ENCODE assay signal across 22 cellular contexts in the genomic region with DNA sequence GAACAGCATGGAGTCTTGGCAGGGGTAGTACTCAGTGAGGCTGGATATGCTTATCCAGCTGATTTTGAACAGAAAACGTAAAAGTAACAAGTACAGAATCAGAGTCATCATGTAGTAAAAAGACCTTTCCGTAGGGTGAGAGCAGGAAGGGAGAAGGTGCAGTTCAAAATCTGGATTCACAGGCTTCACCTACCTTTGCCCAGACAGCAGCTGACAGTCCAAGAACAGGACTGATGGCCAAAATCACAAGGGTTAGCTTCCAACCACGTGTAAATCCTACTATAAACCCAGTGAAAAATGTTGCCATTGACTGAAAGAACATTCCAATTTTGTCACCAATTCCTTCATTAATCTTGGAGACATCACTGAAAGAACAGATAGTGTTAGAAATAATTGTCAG. TPM values are rescaled to one million over a fixed set of nuclear protein-coding genes. Genes with fewer than 3 reads are reported as not detected.
DNase-seq lines count a peak whose midpoint lies in the region; ATAC-seq, FAIRE-seq and TF ChIP-seq lines count a peak whose summit lies in the region.
"Had no signal": no experiment of that assay in that cellular context is flagged by ENCODE, and none has a peak within 500 bp of the region (broad histone marks: within the 10 kb centered on the region; RNA-seq: fewer than 3 reads in every experiment).

No MANE protein-coding gene starts in this region.

- H3K14ac ChIP-seq in H1 (ENCODE audit: insufficient read length), result no peak overlapping the region

- TF ChIP-seq RAD21 in H1 (IDR thresholded peaks at IDR 0.05 in 1 of 2, conservative IDR thresholded peaks at IDR 0.05 in 1 of 2; ENCODE audit: low read depth in 2 of 2, low read length in 2 of 2), result no peak

- H2AK5ac ChIP-seq in H1 (ENCODE audit: low read depth, low read length), result no peak overlapping the region

- no peak overlapping the region for H3K4me3 Mint-ChIP-seq in activated naive CD8-positive, alpha-beta T cell
- no peak overlapping the region for H3K4me3 Mint-ChIP-seq in activated naive CD8-positive, alpha-beta T cell treated with anti-CD3 and anti-CD28 coated beads, Interleukin-2, amount 50 U/mL, for 24 hours
- H3K4me3 Mint-ChIP-seq: CD4-positive, alpha-beta T cell; HFFc6 had no signal

- H3K4me3 ChIP-seq in H1 (ENCODE audit: extremely low read depth in 1 of 4, insufficient read depth in 2 of 4, low read depth in 3 of 4, low read length in 4 of 4) (no peak overlapping the region), right lobe of liver (no peak overlapping the region), gastroesophageal sphincter (no peak overlapping the region)
- H3K4me3 ChIP-seq: A549, GM23248 had no signal

- no peak overlapping the region for H3K4ac ChIP-seq in H1 (replicated peaks; ENCODE audit: insufficient read length, low read depth, low read length)

- no peak for ATAC-seq in activated naive CD8-positive, alpha-beta T cell treated with anti-CD3 and anti-CD28 coated beads, Interleukin-2, amount 50 U/mL, for 24 hours
- ATAC-seq in right lobe of liver (peak; percentile 18 to 61 (median 45)), left colon (no peak), gastroesophageal sphincter (no peak)
- ATAC-seq: A549, HCT116 had no signal

- H3K4me1 ChIP-seq in H1 (replicated peaks in 1 of 4; ENCODE audit: control insufficient read depth in 3 of 4, insufficient read depth in 4 of 4, low read length in 3 of 4) (peaks cover 0 to 5% (median 1%) of the 10 kb centered on the region in 4 experiments; a peak in 2 of 7 replicates), right lobe of liver (peaks cover 0 to 43% (median 10%) of the 10 kb centered on the region in 4 donors), gastroesophageal sphincter (no peaks in the 10 kb centered on the region)
- H3K4me1 ChIP-seq: A549 had no signal

- H3K56ac ChIP-seq in H1 (replicated peaks; ENCODE audit: insufficient read length, low read depth, low read length), result no peak overlapping the region

- H2BK12ac ChIP-seq in H1 (ENCODE audit: low read depth, low read length), result no peak overlapping the region

- intact Hi-C loops in right lobe of liver (cut with DNase I) (no loop called here), left colon (cut with DNase I, micrococcal nuclease) (no loop called here)

- H3K9ac ChIP-seq in H1 (replicated peaks in 1 of 4; ENCODE audit: extremely low read depth in 1 of 4, low read depth in 3 of 4, low read length in 3 of 4), result no peak overlapping the region
- H3K9ac ChIP-seq: GM23248 had no signal

- no peak overlapping the region for H3K4me2 ChIP-seq in H1 (ENCODE audit: insufficient read depth in 1 of 2, low read depth in 2 of 2, low read length in 2 of 2)
- H3K4me2 ChIP-seq: A549 had no signal

- H3K18ac ChIP-seq in H1 (ENCODE audit: extremely low read depth, low read length), result no peak overlapping the region

- H3K9me3 Mint-ChIP-seq in activated naive CD8-positive, alpha-beta T cell (ENCODE audit: low read depth), result no peaks in the 10 kb centered on the region
- no peaks in the 10 kb centered on the region for H3K9me3 Mint-ChIP-seq in activated naive CD8-positive, alpha-beta T cell treated with anti-CD3 and anti-CD28 coated beads, Interleukin-2, amount 50 U/mL, for 24 hours
- H3K9me3 Mint-ChIP-seq: CD4-positive, alpha-beta T cell; HFFc6 had no signal

- no peak overlapping the region for H2BK20ac ChIP-seq in H1 (ENCODE audit: low read length)

- 79% methylated on average over 3 of the region's 3 CpGs; no CpG with 5 or more reads in 1 of the 2 experiments for WGBS in H1 (ENCODE audit: extremely low coverage in 1 of 2, insufficient coverage in 1 of 2, insufficient read length in 1 of 2, insufficient replicate concordance in 2 of 2, low coverage in 1 of 2, low lambda C conversion rate in 2 of 2, missing lambda C conversion rate in 1 of 2), 2 experiments
- WGBS in right lobe of liver (ENCODE audit: insufficient coverage, low coverage, low lambda C conversion rate, missing lambda C conversion rate), result 32% methylated on average over 3 of the region's 3 CpGs
- 58 to 61% methylated on average over 2 to 3 of the region's 3 CpGs for WGBS in gastroesophageal sphincter (ENCODE audit: low coverage in 1 of 2), 2 donors

- no peak overlapping the region for H2BK5ac ChIP-seq in H1 (ENCODE audit: low read depth, low read length)

- H3K27me3 Mint-ChIP-seq in activated naive CD8-positive, alpha-beta T cell, result no peaks in the 10 kb centered on the region
- no peaks in the 10 kb centered on the region for H3K27me3 Mint-ChIP-seq in activated naive CD8-positive, alpha-beta T cell treated with anti-CD3 and anti-CD28 coated beads, Interleukin-2, amount 50 U/mL, for 24 hours
- H3K27me3 Mint-ChIP-seq: CD4-positive, alpha-beta T cell had no signal

- 0 out of 2 replicates have a peak overlapping the region, but pooled peaks have one; percentile 43 for H2AFZ ChIP-seq in H1 (ENCODE audit: low read length)
- H2AFZ ChIP-seq: GM23248 had no signal

- no peak overlapping the region for H4K91ac ChIP-seq in H1 (replicated peaks; ENCODE audit: insufficient read length, low read length)

- H3K27ac ChIP-seq in H1 (ENCODE audit: low read depth, low read length) (no peak overlapping the region), right lobe of liver (peak overlapping the region in 1 of 3 donors; percentile 58), gastroesophageal sphincter (no peak overlapping the region)
- H3K27ac ChIP-seq: 22Rv1, A549, C4-2B, GM23248, HL-60 had no signal

- DNase-seq in activated naive CD8-positive, alpha-beta T cell treated with anti-CD3 and anti-CD28 coated beads, Interleukin-2, amount 50 U/mL, for 24 hours, result no peak
- DNase-seq in H1 (ENCODE audit: low read depth in 1 of 2, low spot score in 2 of 2), result no peak
- DNase-seq in right lobe of liver, result peak in 1 of 3 donors; percentile 60
- DNase-seq in urothelium cell line (ENCODE audit: low spot score), result no peak
- DNase-seq in left colon, result no peak
- DNase-seq: AML-193; Caco-2; CD4-positive, alpha-beta T cell; GM23248; HFFc6 had no signal

- TF ChIP-seq EP300 in H1 (IDR thresholded peaks at IDR 0.05; ENCODE audit: borderline replicate concordance in 1 of 2, low read depth in 2 of 2, low read length in 2 of 2) (no peak), gastroesophageal sphincter (IDR thresholded peaks at IDR 0.05) (no peak)

- H3K23me2 ChIP-seq in H1 (ENCODE audit: low read depth, low read length), result no peaks in the 10 kb centered on the region

- H3K9me3 ChIP-seq in H1 (ENCODE audit: insufficient read depth in 2 of 2, low read depth in 1 of 2, low read length in 1 of 2), result no peaks in the 10 kb centered on the region
- no peaks in the 10 kb centered on the region for H3K9me3 ChIP-seq in right lobe of liver
- H3K9me3 ChIP-seq in gastroesophageal sphincter, result no peaks in the 10 kb centered on the region
- H3K9me3 ChIP-seq: A549, Caco-2 had no signal

- H3K23ac ChIP-seq in H1 (ENCODE audit: insufficient read length), result no peak overlapping the region

- no peak overlapping the region for H2BK120ac ChIP-seq in H1 (replicated peaks; ENCODE audit: low read depth, low read length)

- no peak for TF ChIP-seq POLR2A in H1 (IDR thresholded peaks at IDR 0.05; ENCODE audit: control extremely low read depth in 1 of 2, low read depth in 2 of 2, low read length in 2 of 2)
- TF ChIP-seq POLR2A in right lobe of liver (IDR thresholded peaks at IDR 0.05), result no peak
- TF ChIP-seq POLR2A in gastroesophageal sphincter (IDR thresholded peaks at IDR 0.05), result no peak

- no peaks in the 10 kb centered on the region for H3K79me2 ChIP-seq in H1 (ENCODE audit: control insufficient read depth in 1 of 2, insufficient read depth in 2 of 2, low read length in 2 of 2)

- H3K27me3 ChIP-seq in H1 (replicated peaks in 1 of 4; ENCODE audit: control insufficient read depth in 3 of 4, extremely low read depth in 1 of 4, insufficient read depth in 3 of 4, low read length in 3 of 4), result no peaks in the 10 kb centered on the region
- H3K27me3 ChIP-seq in right lobe of liver, result no peaks in the 10 kb centered on the region
- H3K27me3 ChIP-seq in gastroesophageal sphincter, result no peaks in the 10 kb centered on the region

- CTCF ChIA-PET in H1 (lab: Charles Lee; ENCODE audit: partially characterized antibody), result interaction anchor here (0.7 to 3.5 kb wide), 3 partner anchors 11 to 242 kb away, joined by 3 to 22 read pairs (median 3); no protein-coding TSS in a partner anchor

- H4K8ac ChIP-seq in H1 (ENCODE audit: extremely low read depth, insufficient read depth, low read length), result no peak overlapping the region

- H3K4me1 Mint-ChIP-seq in activated naive CD8-positive, alpha-beta T cell (ENCODE audit: low read depth), result peaks cover 5% of the 10 kb centered on the region
- peaks cover 5% of the 10 kb centered on the region for H3K4me1 Mint-ChIP-seq in activated naive CD8-positive, alpha-beta T cell treated with anti-CD3 and anti-CD28 coated beads, Interleukin-2, amount 50 U/mL, for 24 hours

- no peaks in the 10 kb centered on the region for H3K79me1 ChIP-seq in H1 (ENCODE audit: low read depth, low read length)

- peak overlapping the region; percentile 46 for H3K27ac Mint-ChIP-seq in activated naive CD8-positive, alpha-beta T cell
- no peak overlapping the region for H3K27ac Mint-ChIP-seq in activated naive CD8-positive, alpha-beta T cell treated with anti-CD3 and anti-CD28 coated beads, Interleukin-2, amount 50 U/mL, for 24 hours
- H3K27ac Mint-ChIP-seq: CD4-positive, alpha-beta T cell; HFFc6 had no signal

- POLR2A ChIA-PET in H1 (lab: Charles Lee; ENCODE audit: partially characterized antibody), result no interaction called here

- H3K36me3 Mint-ChIP-seq in activated naive CD8-positive, alpha-beta T cell, result peaks cover 21% of the 10 kb centered on the region
- peaks cover 7% of the 10 kb centered on the region for H3K36me3 Mint-ChIP-seq in activated naive CD8-positive, alpha-beta T cell treated with anti-CD3 and anti-CD28 coated beads, Interleukin-2, amount 50 U/mL, for 24 hours (ENCODE audit: low read depth)

- H3K36me3 ChIP-seq in H1 (ENCODE audit: control insufficient read depth in 2 of 4, insufficient read depth in 4 of 4, low read length in 3 of 4), result no peaks in the 10 kb centered on the region
- H3K36me3 ChIP-seq in right lobe of liver, result no peaks in the 10 kb centered on the region
- H3K36me3 ChIP-seq in gastroesophageal sphincter, result no peaks in the 10 kb centered on the region

- FAIRE-seq in H1 (lab: Jason Lieb, UNC) (no peak), urothelium cell line (lab: Jason Lieb, UNC) (peak; percentile 87)
- FAIRE-seq: A549, D721Med, G401.6, GM12891, GM18507, H54 had no signal

- H4K5ac ChIP-seq in H1 (ENCODE audit: insufficient read length, low read depth, low read length), result no peak overlapping the region

- TF ChIP-seq CTCF in H1 (IDR thresholded peaks at IDR 0.05; ENCODE audit: control extremely low read depth in 1 of 3, insufficient read depth in 1 of 3, low read depth in 1 of 3, low read length in 3 of 3) (no peak), right lobe of liver (IDR thresholded peaks at IDR 0.05) (no peak), gastroesophageal sphincter (IDR thresholded peaks at IDR 0.05) (no peak)

- H4K20me1 ChIP-seq in H1 (replicated peaks in 1 of 2; ENCODE audit: control insufficient read depth in 1 of 2, insufficient read depth in 2 of 2, low read length in 2 of 2), result no peaks in the 10 kb centered on the region

- no peak overlapping the region for H2BK15ac ChIP-seq in H1 (ENCODE audit: low read length)

RNA-seq across cellular contexts. Expression of gene ABCB1, which starts 34.8 kb away (rescaled TPM):
- 0.88 and 1.2 TPM in 2 replicates for total RNA-seq in H1 (2021; fragmentation: NEBNext Ultra II Directional; extraction: Animal tissue kit (Norgen Biotek cat#: 25700))
- 0.30 and 0.51 TPM in 2 replicates for polyA plus RNA-seq in H1 (2011; rRNA removed)
- 0.54 TPM for polyA plus RNA-seq in H1 (2011; cell fraction: cytosol; rRNA removed)
- 1.4 TPM for polyA plus RNA-seq in H1 (2011; cell fraction: nucleus; rRNA removed)
- 0.59 to 1.2 TPM (median 0.97 TPM) in 4 replicates for polyA plus RNA-seq in H1 (2012, experiment 1 of 2)
- 0.16 TPM for polyA plus RNA-seq in H1 (2012, experiment 2 of 2)
- polyA plus RNA-seq in H1 (2013, experiment 1 of 2), result 0.85 TPM
- 1.1 TPM for polyA plus RNA-seq in H1 (2013, experiment 2 of 2)
- 2.7 and 3.5 TPM in 2 replicates for polyA minus RNA-seq in H1 (2011; rRNA and poly(A)+ RNA removed)
- not detected for polyA minus RNA-seq in H1 (2011; cell fraction: cytosol; rRNA and poly(A)+ RNA removed)
- polyA minus RNA-seq in H1 (2011; cell fraction: nucleus; rRNA and poly(A)+ RNA removed), result 3.4 TPM
- total RNA-seq in right lobe of liver, result 10 to 100 TPM; 29.4 to 68.5 (median 51.0) TPM
- 100 to 1,000 TPM in 1 of 2 donors, 10 to 100 TPM in 1; 30.5 to 259 TPM for total RNA-seq in left colon
- total RNA-seq in gastroesophageal sphincter, result 10 to 100 TPM in 2 of 4 donors, 1 to 10 TPM in 2; 5.6 to 18.4 (median 8.2) TPM

Comparison
In these comparisons a context has a peak if more than half of its experiments do, and no peak if none do; other contexts are left out.
1. ATAC-seq: peak in right lobe of liver (4 of 4); none in activated naive CD8-positive, alpha-beta T cell treated with anti-CD3 and anti-CD28 coated beads, Interleukin-2, amount 50 U/mL, for 24 hours (single experiment), left colon (single experiment) and gastroesophageal sphincter (single experiment).